In genomic region chr14:78202178-78202577, GRCh38 we compare ENCODE assay signal across 18 cellular contexts. TPM values are rescaled to one million over a fixed set of nuclear protein-coding genes. Genes with fewer than 3 reads are reported as not detected.
DNase-seq lines count a peak whose midpoint lies in the region; ATAC-seq and TF ChIP-seq lines count a peak whose summit lies in the region.
"Had no signal": no experiment of that assay in that cellular context is flagged by ENCODE, and none has a peak within 500 bp of the region (broad histone marks: within the 10 kb centered on the region; RNA-seq: fewer than 3 reads in every experiment).

No MANE protein-coding gene starts in this region.

- H3K4me1 Mint-ChIP-seq in T-helper 2 cell treated with Interferon-gamma antibody and Interleukin-4, amounts not matched to agents 5 μg/mL and 100 μg/mL, for 36 hours (ENCODE audit: low read depth) = peaks cover 22% of the 10 kb centered on the region
- H3K4me1 Mint-ChIP-seq: activated naive CD4-positive, alpha-beta T cell treated with anti-CD3 and anti-CD28 coated beads, Interleukin-2, amount 50 U/mL, for 24 hours had no signal

- peaks cover 13% of the 10 kb centered on the region for H3K27me3 Mint-ChIP-seq in T-helper 2 cell treated with Interferon-gamma antibody and Interleukin-4, amounts not matched to agents 5 μg/mL and 100 μg/mL, for 36 hours (ENCODE audit: low read depth)
- H3K27me3 Mint-ChIP-seq: activated CD4-positive, alpha-beta memory T cell treated with anti-CD3 and anti-CD28 coated beads for 36 hours; activated naive CD4-positive, alpha-beta T cell treated with anti-CD3 and anti-CD28 coated beads, Interleukin-2, amount 50 U/mL, for 24 hours; activated T-cell treated with anti-CD3 and anti-CD28 coated beads, Interleukin-2, amount 50 U/mL, for 24 hours had no signal

- H3K4me2 ChIP-seq in BLaER1 (peak overlapping the region; percentile 77), Loucy (ENCODE audit: low read depth, low read length, poor library complexity, severe bottlenecking) (peak overlapping the region; percentile 69)

- TF ChIP-seq POLR2A in upper lobe of left lung (IDR thresholded peaks at IDR 0.05) = no peak

- H3F3A ChIP-seq in Loucy (ENCODE audit: low read depth) = peaks cover 8% of the 10 kb centered on the region; the same call in 1 of the 2 replicates

- H3K27me3 ChIP-seq in BLaER1 = no peaks in the 10 kb centered on the region
- no peaks in the 10 kb centered on the region for H3K27me3 ChIP-seq in Loucy (ENCODE audit: insufficient read depth, low read length, poor library complexity, severe bottlenecking)
- no peaks in the 10 kb centered on the region for H3K27me3 ChIP-seq in upper lobe of left lung
- H3K27me3 ChIP-seq: pancreas, sigmoid colon, stomach had no signal

- no peaks in the 10 kb centered on the region for H3K79me2 ChIP-seq in Loucy (ENCODE audit: insufficient read depth, low read length)

- no peaks in the 10 kb centered on the region for H3K9me3 Mint-ChIP-seq in T-helper 2 cell treated with Interferon-gamma antibody and Interleukin-4, amounts not matched to agents 5 μg/mL and 100 μg/mL, for 36 hours
- H3K9me3 Mint-ChIP-seq: activated CD4-positive, alpha-beta memory T cell treated with anti-CD3 and anti-CD28 coated beads for 36 hours; activated naive CD4-positive, alpha-beta T cell treated with anti-CD3 and anti-CD28 coated beads, Interleukin-2, amount 50 U/mL, for 24 hours; activated T-cell treated with anti-CD3 and anti-CD28 coated beads, Interleukin-2, amount 50 U/mL, for 24 hours had no signal

- H3K36me3 ChIP-seq in BLaER1 (no peaks in the 10 kb centered on the region), Loucy (ENCODE audit: insufficient read depth, low read length) (no peaks in the 10 kb centered on the region), upper lobe of left lung (no peaks in the 10 kb centered on the region)
- H3K36me3 ChIP-seq: pancreas, sigmoid colon, stomach, WERI-Rb-1 had no signal

- H3K4me3 Mint-ChIP-seq in T-helper 2 cell treated with Interferon-gamma antibody and Interleukin-4, amounts not matched to agents 5 μg/mL and 100 μg/mL, for 36 hours = peak overlapping the region; percentile 42
- H3K4me3 Mint-ChIP-seq: activated CD4-positive, alpha-beta memory T cell treated with anti-CD3 and anti-CD28 coated beads for 36 hours; activated naive CD4-positive, alpha-beta T cell treated with anti-CD3 and anti-CD28 coated beads, Interleukin-2, amount 50 U/mL, for 24 hours; activated T-cell treated with anti-CD3 and anti-CD28 coated beads, Interleukin-2, amount 50 U/mL, for 24 hours had no signal

- TF ChIP-seq CTCF in GM10248 (IDR thresholded peaks at IDR 0.05; ENCODE audit: control extremely low read depth, extremely low read depth, low read depth, missing control alignments) (no peak), Loucy (conservative IDR thresholded peaks at IDR 0.05; ENCODE audit: low read length) (no peak), foreskin fibroblast (IDR thresholded peaks at IDR 0.05; ENCODE audit: low read depth, low read length) (no peak), upper lobe of left lung (IDR thresholded peaks at IDR 0.05) (no peak)

- CTCF ChIA-PET in GM10248 (lab: Yijun Ruan, JAX) = no interaction called here

- DNase-seq in GM10248 (ENCODE audit: extremely low spot score) (peak; percentile 15), foreskin fibroblast (no peak), upper lobe of left lung (no peak), NCI-H69 (lab: John Stamatoyannopoulos, UW) (no peak)
- no peak for DNase-seq in T-helper 2 cell treated with Interferon-gamma antibody and Interleukin-4, amounts not matched to agents 5 μg/mL and 100 μg/mL, for 36 hours (ENCODE audit: low spot score)
- DNase-seq: activated CD4-positive, alpha-beta memory T cell treated with anti-CD3 and anti-CD28 coated beads for 36 hours; activated T-cell treated with anti-CD3 and anti-CD28 coated beads, Interleukin-2, amount 50 U/mL, for 24 hours; Caco-2; H7; pancreas; sigmoid colon; stomach; WERI-Rb-1 had no signal

- H3K27ac Mint-ChIP-seq in T-helper 2 cell treated with Interferon-gamma antibody and Interleukin-4, amounts not matched to agents 5 μg/mL and 100 μg/mL, for 36 hours = peak overlapping the region; percentile 46
- H3K27ac Mint-ChIP-seq: activated CD4-positive, alpha-beta memory T cell treated with anti-CD3 and anti-CD28 coated beads for 36 hours; activated naive CD4-positive, alpha-beta T cell treated with anti-CD3 and anti-CD28 coated beads, Interleukin-2, amount 50 U/mL, for 24 hours; activated T-cell treated with anti-CD3 and anti-CD28 coated beads, Interleukin-2, amount 50 U/mL, for 24 hours had no signal

- H3K9me2 ChIP-seq in Loucy (replicated peaks; ENCODE audit: low read depth, low read length) = no peaks in the 10 kb centered on the region

- no peak overlapping the region for H3K9ac ChIP-seq in BLaER1
- H3K9ac ChIP-seq in Loucy (ENCODE audit: low read depth, low read length, poor library complexity, severe bottlenecking) = peak overlapping the region; percentile 40

- H3K4me3 ChIP-seq in BLaER1 (no peak overlapping the region), Loucy (ENCODE audit: low read length, poor library complexity, severe bottlenecking) (peak overlapping the region; percentile 45), foreskin fibroblast (ENCODE audit: low read depth in 1 of 2, low read length in 2 of 2) (no peak overlapping the region), upper lobe of left lung (no peak overlapping the region)
- H3K4me3 ChIP-seq: pancreas, sigmoid colon, stomach had no signal

- 52 to 56% methylated on average over 5 of the region's 5 CpGs for WGBS in upper lobe of left lung, 2 donors

- POLR2A ChIA-PET in GM10248 (lab: Yijun Ruan, JAX) = no interaction called here

- no peak for TF ChIP-seq EP300 in upper lobe of left lung (IDR thresholded peaks at IDR 0.05)

- H2AFZ ChIP-seq in Loucy (ENCODE audit: low read length) = peak overlapping the region; percentile 40; the same call in 1 of the 2 replicates

- no peaks in the 10 kb centered on the region for H3K36me3 Mint-ChIP-seq in T-helper 2 cell treated with Interferon-gamma antibody and Interleukin-4, amounts not matched to agents 5 μg/mL and 100 μg/mL, for 36 hours (ENCODE audit: low read depth)
- H3K36me3 Mint-ChIP-seq: activated CD4-positive, alpha-beta memory T cell treated with anti-CD3 and anti-CD28 coated beads for 36 hours; activated naive CD4-positive, alpha-beta T cell treated with anti-CD3 and anti-CD28 coated beads, Interleukin-2, amount 50 U/mL, for 24 hours had no signal

- H3K27ac ChIP-seq in BLaER1 (peak overlapping the region; percentile 71), upper lobe of left lung (no peak overlapping the region)
- H3K27ac ChIP-seq: pancreas, sigmoid colon, stomach, WERI-Rb-1 had no signal

- H3K4me1 ChIP-seq in BLaER1 (peaks cover 62% of the 10 kb centered on the region), Loucy (ENCODE audit: insufficient read depth, low read length, poor library complexity, severe bottlenecking) (peaks cover 54% of the 10 kb centered on the region), upper lobe of left lung (no peaks in the 10 kb centered on the region)
- H3K4me1 ChIP-seq: Caco-2, pancreas, sigmoid colon, stomach had no signal

- H4K20me1 ChIP-seq in BLaER1 (no peaks in the 10 kb centered on the region), Loucy (ENCODE audit: insufficient read depth, low read length, poor library complexity, severe bottlenecking) (no peaks in the 10 kb centered on the region)

- no peaks in the 10 kb centered on the region; the same call in 1 of the 2 replicates for H3K9me3 ChIP-seq in BLaER1
- no peaks in the 10 kb centered on the region for H3K9me3 ChIP-seq in Loucy (ENCODE audit: insufficient read depth, low read depth, low read length)
- H3K9me3 ChIP-seq in upper lobe of left lung = no peaks in the 10 kb centered on the region
- H3K9me3 ChIP-seq: Caco-2, pancreas, sigmoid colon had no signal

- ATAC-seq in upper lobe of left lung (ENCODE audit: low FRiP score in 2 of 2) = no peak
- ATAC-seq: pancreas had no signal

RNA-seq across cellular contexts. Expression of gene NRXN3, which starts 32.0 kb away (rescaled TPM):
- total RNA-seq in upper lobe of left lung = 10 to 100 TPM in 1 of 6 donors, 1 to 10 TPM in 5; 4.4 to 14.9 (median 7.2) TPM
- total RNA-seq: activated CD4-positive, alpha-beta memory T cell treated with anti-CD3 and anti-CD28 coated beads for 36 hours; G401; lung microvascular endothelial cell had no signal
